ENCODE assay signal across 1 cellular context in the genomic region with DNA sequence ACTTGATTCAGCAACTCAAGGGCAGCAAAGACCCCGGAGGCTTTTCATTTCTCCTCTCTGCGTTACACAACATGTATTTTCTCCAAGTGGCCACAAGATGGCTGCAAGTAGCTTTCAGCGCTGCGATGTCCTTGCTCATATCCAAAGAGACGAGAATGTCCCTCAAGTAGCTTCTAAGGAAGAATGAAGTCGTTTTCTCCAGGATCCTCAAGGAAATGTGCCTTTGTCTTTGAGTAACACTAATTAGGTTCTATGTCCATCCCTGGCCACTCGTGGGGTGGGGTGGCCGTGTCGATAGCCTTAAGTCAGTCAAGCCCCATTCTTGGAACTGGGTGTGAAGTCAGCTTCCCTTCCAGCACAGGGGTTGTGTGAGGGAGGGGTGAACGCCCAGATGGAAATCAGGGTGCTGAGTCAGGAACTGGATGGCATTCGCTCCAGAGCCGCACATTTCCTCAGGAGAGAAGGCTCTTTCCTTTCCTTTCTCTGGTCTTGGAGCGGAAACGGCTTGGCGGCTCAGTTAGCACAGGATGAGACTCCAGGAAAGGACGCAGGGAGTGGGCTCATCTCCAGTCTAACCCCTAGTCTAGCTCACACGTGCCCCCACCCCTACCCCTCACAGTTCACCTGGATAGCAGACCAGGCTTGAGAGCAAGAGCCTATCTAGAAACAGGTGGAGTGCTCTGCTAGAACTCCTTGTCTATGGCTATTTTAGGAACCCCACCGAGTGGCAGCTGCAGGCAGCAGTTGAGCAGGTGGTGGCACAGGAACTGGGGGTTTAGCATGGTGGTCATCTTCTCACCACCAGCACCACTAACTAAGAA.
TF ChIP-seq lines count a peak whose summit lies in the region.

No MANE protein-coding gene starts in this region.

TF ChIP-seq in endothelial cell of umbilical vein, 7 proteins besides CTCF, POLR2A, EP300 and RAD21:
- TF ChIP-seq GATA2 (IDR thresholded peaks at IDR 0.05; ENCODE audit: insufficient read depth, insufficient read length, low read depth, low read length) (peak; percentile 37), JUN (IDR thresholded peaks at IDR 0.05; ENCODE audit: borderline replicate concordance, insufficient read depth, insufficient read length, low read depth) (no peak)
